ENCODE assay signal across 9 cellular contexts in genomic region chr2:232292395-232293154, GRCh38.
DNase-seq lines count a peak whose midpoint lies in the region; ATAC-seq and TF ChIP-seq lines count a peak whose summit lies in the region.
"Had no signal": no experiment of that assay in that cellular context is flagged by ENCODE, and none has a peak within 500 bp of the region (broad histone marks: within the 10 kb centered on the region; RNA-seq: fewer than 3 reads in every experiment).

No MANE protein-coding gene starts in this region.

- no peak overlapping the region for H2BK12ac ChIP-seq in neuronal stem cell (ENCODE audit: low read length)

- no peak overlapping the region for H3K27ac Mint-ChIP-seq in activated CD4-positive, alpha-beta memory T cell treated with anti-CD3 and anti-CD28 coated beads, Interleukin-2, amount 10 ng/mL, durations not matched to agents 7 days and 5 days
- H3K27ac Mint-ChIP-seq: IgD-negative memory B cell had no signal

- no peak overlapping the region for H2BK5ac ChIP-seq in neuronal stem cell (ENCODE audit: low read length)

- no peak overlapping the region for H2BK15ac ChIP-seq in neuronal stem cell (ENCODE audit: low read length)

- H2AK5ac ChIP-seq in neuronal stem cell (ENCODE audit: low read depth, low read length): no peak overlapping the region

- no peak overlapping the region for H3K9ac ChIP-seq in BLaER1 treated with 17β-estradiol and CSF1 and Interleukin-3, amounts not matched to agents 10 nM and 100 nM
- H3K9ac ChIP-seq in fibroblast of lung (ENCODE audit: insufficient read depth, low read length) (no peak overlapping the region), neuronal stem cell (ENCODE audit: low read depth, low read length, poor library complexity) (no peak overlapping the region)

- no peaks in the 10 kb centered on the region for H3K36me3 Mint-ChIP-seq in activated CD4-positive, alpha-beta memory T cell treated with anti-CD3 and anti-CD28 coated beads, Interleukin-2, amount 10 ng/mL, durations not matched to agents 7 days and 5 days (ENCODE audit: low read depth)

- H3K4me2 ChIP-seq in BLaER1 treated with 17β-estradiol and CSF1 and Interleukin-3, amounts not matched to agents 10 nM and 100 nM: peak overlapping the region; percentile 48 to 84 (median 72)
- H3K4me2 ChIP-seq in fibroblast of lung (ENCODE audit: extremely low read depth, insufficient read depth, low read length): no peak overlapping the region
- H3K4me2 ChIP-seq in neuronal stem cell (ENCODE audit: insufficient read depth, low read length, poor library complexity, severe bottlenecking): no peak overlapping the region

- no peak overlapping the region for H4K91ac ChIP-seq in neuronal stem cell (ENCODE audit: low read depth, low read length, poor library complexity)

- DNase-seq in NCI-H510A (lab: John Stamatoyannopoulos, UW) (peak; percentile 40), fibroblast of lung (ENCODE audit: low read depth in 2 of 2) (peak; percentile 25 to 54), neuronal stem cell (ENCODE audit: low spot score) (peak; percentile 65)
- peak; percentile 76 for DNase-seq in activated CD4-positive, alpha-beta memory T cell treated with anti-CD3 and anti-CD28 coated beads, Interleukin-2, amount 10 ng/mL, durations not matched to agents 7 days and 5 days

- ATAC-seq in GM19328 (IDR thresholded peaks at IDR 0.05; ENCODE audit: unreplicated experiment) (peak; percentile 55), HG03039 (IDR thresholded peaks at IDR 0.05; ENCODE audit: unreplicated experiment) (no peak), HG03025 (IDR thresholded peaks at IDR 0.05; ENCODE audit: low FRiP score, unreplicated experiment) (no peak)

- no peak overlapping the region for H3K14ac ChIP-seq in neuronal stem cell (ENCODE audit: low read length)

- H2BK120ac ChIP-seq in neuronal stem cell (ENCODE audit: low read depth, low read length): no peak overlapping the region

- H3K4me3 Mint-ChIP-seq in activated CD4-positive, alpha-beta memory T cell treated with anti-CD3 and anti-CD28 coated beads, Interleukin-2, amount 10 ng/mL, durations not matched to agents 7 days and 5 days: no peak overlapping the region

- peak overlapping the region in 9 of 11 experiments; percentile 5 to 63 (median 47); a peak in 15 of 22 replicates for H3K27ac ChIP-seq in BLaER1 treated with 17β-estradiol and CSF1 and Interleukin-3, amounts not matched to agents 10 nM and 100 nM
- H3K27ac ChIP-seq in fibroblast of lung (ENCODE audit: insufficient read depth, low read length) (no peak overlapping the region), neuronal stem cell (replicated peaks; ENCODE audit: low read length) (no peak overlapping the region)

- H3K9me3 ChIP-seq in BLaER1 treated with 17β-estradiol and CSF1 and Interleukin-3, amounts not matched to agents 10 nM and 100 nM (replicated peaks in 1 of 11): no peaks in the 10 kb centered on the region
- no peaks in the 10 kb centered on the region for H3K9me3 ChIP-seq in fibroblast of lung (ENCODE audit: control insufficient read depth, insufficient read depth, low read depth, low read length)
- H3K9me3 ChIP-seq in neuronal stem cell (replicated peaks in 1 of 2; ENCODE audit: control insufficient read depth in 2 of 2, insufficient read depth in 1 of 2, low read depth in 1 of 2, low read length in 2 of 2): no peaks in the 10 kb centered on the region

- no peaks in the 10 kb centered on the region for H3K79me1 ChIP-seq in neuronal stem cell (ENCODE audit: low read depth, low read length)

- CTCF ChIA-PET in activated CD4-positive, alpha-beta memory T cell treated with anti-CD3 and anti-CD28 coated beads, Interleukin-2, amount 10 ng/mL, durations not matched to agents 7 days and 5 days (lab: Charles Lee): interaction anchor here (0.7 to 4.0 kb wide), 20 partner anchors 9 to 391 kb away, joined by 3 to 30 read pairs (median 6); partner anchors contain the start of gene NPPC

- H3K4me1 ChIP-seq in BLaER1 treated with 17β-estradiol and CSF1 and Interleukin-3, amounts not matched to agents 10 nM and 100 nM: peaks cover 21 to 56% (median 32%) of the 10 kb centered on the region in 10 experiments
- H3K4me1 ChIP-seq in fibroblast of lung (ENCODE audit: control insufficient read depth, extremely low read depth, insufficient read depth, low read length) (no peaks in the 10 kb centered on the region), neuronal stem cell (ENCODE audit: control insufficient read depth in 2 of 2, insufficient read depth in 1 of 2, low read depth in 1 of 2, low read length in 2 of 2) (peaks cover 0 to 9% of the 10 kb centered on the region in 2 donors)

- peaks cover 0 to 49% (median 19%) of the 10 kb centered on the region in 11 experiments; a peak in 12 of 22 replicates for H3K36me3 ChIP-seq in BLaER1 treated with 17β-estradiol and CSF1 and Interleukin-3, amounts not matched to agents 10 nM and 100 nM
- H3K36me3 ChIP-seq in fibroblast of lung (ENCODE audit: control insufficient read depth, insufficient read depth, low read length): no peaks in the 10 kb centered on the region
- no peaks in the 10 kb centered on the region for H3K36me3 ChIP-seq in neuronal stem cell (replicated peaks in 1 of 2; ENCODE audit: control insufficient read depth in 2 of 2, insufficient read depth in 2 of 2, low read length in 2 of 2)

- no peak overlapping the region for H3K4me3 ChIP-seq in BLaER1 treated with 17β-estradiol and CSF1 and Interleukin-3, amounts not matched to agents 10 nM and 100 nM
- H3K4me3 ChIP-seq in fibroblast of lung (replicated peaks in 1 of 4; ENCODE audit: control extremely low read depth in 1 of 4, insufficient read depth in 1 of 4, low read depth in 3 of 4, low read length in 4 of 4) (no peak overlapping the region), neuronal stem cell (ENCODE audit: low read length in 2 of 2) (no peak overlapping the region)

- TF ChIP-seq CTCF in fibroblast of lung (conservative IDR thresholded peaks at IDR 0.05 in 1 of 2, IDR thresholded peaks at IDR 0.05 in 1 of 2; ENCODE audit: low read depth in 1 of 2, low read length in 2 of 2): peak; percentile 55 to 75

- H3K4ac ChIP-seq in neuronal stem cell (ENCODE audit: low read length): no peak overlapping the region

- H3K4me1 Mint-ChIP-seq in activated CD4-positive, alpha-beta memory T cell treated with anti-CD3 and anti-CD28 coated beads, Interleukin-2, amount 10 ng/mL, durations not matched to agents 7 days and 5 days: peaks cover 3% of the 10 kb centered on the region
- H3K4me1 Mint-ChIP-seq: IgD-negative memory B cell had no signal

- H3K9me3 Mint-ChIP-seq in activated CD4-positive, alpha-beta memory T cell treated with anti-CD3 and anti-CD28 coated beads, Interleukin-2, amount 10 ng/mL, durations not matched to agents 7 days and 5 days: no peaks in the 10 kb centered on the region
- H3K9me3 Mint-ChIP-seq: IgD-negative memory B cell had no signal

- H2AFZ ChIP-seq in fibroblast of lung (ENCODE audit: low read length): no peak overlapping the region
- H2AFZ ChIP-seq in neuronal stem cell (ENCODE audit: low read length): no peak overlapping the region

- no peak overlapping the region for H4K8ac ChIP-seq in neuronal stem cell (ENCODE audit: low read depth, low read length)

- no peaks in the 10 kb centered on the region for H3K79me2 ChIP-seq in fibroblast of lung (ENCODE audit: control insufficient read depth, insufficient read depth, low read length)

- POLR2A ChIA-PET in activated CD4-positive, alpha-beta memory T cell treated with anti-CD3 and anti-CD28 coated beads, Interleukin-2, amount 10 ng/mL, durations not matched to agents 7 days and 5 days (lab: Charles Lee): interaction anchor here (0.5 kb wide), 1 partner anchor 33 kb away, joined by 3 read pairs; no protein-coding TSS in a partner anchor

- H3K18ac ChIP-seq in neuronal stem cell (ENCODE audit: low read length): peak overlapping the region; percentile 79

- H3K27me3 ChIP-seq in BLaER1 treated with 17β-estradiol and CSF1 and Interleukin-3, amounts not matched to agents 10 nM and 100 nM: no peaks in the 10 kb centered on the region
- H3K27me3 ChIP-seq in fibroblast of lung (ENCODE audit: control insufficient read depth, insufficient read depth, low read length): no peaks in the 10 kb centered on the region
- H3K27me3 ChIP-seq in neuronal stem cell (ENCODE audit: control insufficient read depth in 3 of 3, insufficient read depth in 3 of 3, low read depth in 1 of 3, low read length in 3 of 3): no peaks in the 10 kb centered on the region

- no peaks in the 10 kb centered on the region for H4K20me1 ChIP-seq in BLaER1 treated with 17β-estradiol and CSF1 and Interleukin-3, amounts not matched to agents 10 nM and 100 nM
- no peaks in the 10 kb centered on the region for H4K20me1 ChIP-seq in fibroblast of lung (ENCODE audit: control insufficient read depth, extremely low read depth, insufficient read depth, low read length)

- H3K27me3 Mint-ChIP-seq in activated CD4-positive, alpha-beta memory T cell treated with anti-CD3 and anti-CD28 coated beads, Interleukin-2, amount 10 ng/mL, durations not matched to agents 7 days and 5 days: no peaks in the 10 kb centered on the region
- H3K27me3 Mint-ChIP-seq: IgD-negative memory B cell had no signal

- H3K23ac ChIP-seq in neuronal stem cell (ENCODE audit: low read depth, low read length, poor library complexity): no peak overlapping the region

- WGBS in neuronal stem cell (ENCODE audit: extremely low coverage in 2 of 2, insufficient read length in 2 of 2, insufficient replicate concordance in 1 of 2), 2 donors: no CpG with 5 or more reads among the region's 9 CpGs

Comparison
In these comparisons a context has a peak if more than half of its experiments do, and no peak if none do; other contexts are left out.
1. H3K27ac ChIP-seq: peak in BLaER1 treated with 17β-estradiol and CSF1 and Interleukin-3, amounts not matched to agents 10 nM and 100 nM (9 of 11); none in fibroblast of lung (single experiment) and neuronal stem cell (single experiment).
2. H3K4me2 ChIP-seq: peak in BLaER1 treated with 17β-estradiol and CSF1 and Interleukin-3, amounts not matched to agents 10 nM and 100 nM (11 of 11); none in fibroblast of lung (single experiment) and neuronal stem cell (single experiment).
3. Peak in every context shown above with its lines, with median percentiles within 50 percentile points of each other: DNase-seq.